8 cellular contexts compared by ENCODE assay signal in the genomic region with DNA sequence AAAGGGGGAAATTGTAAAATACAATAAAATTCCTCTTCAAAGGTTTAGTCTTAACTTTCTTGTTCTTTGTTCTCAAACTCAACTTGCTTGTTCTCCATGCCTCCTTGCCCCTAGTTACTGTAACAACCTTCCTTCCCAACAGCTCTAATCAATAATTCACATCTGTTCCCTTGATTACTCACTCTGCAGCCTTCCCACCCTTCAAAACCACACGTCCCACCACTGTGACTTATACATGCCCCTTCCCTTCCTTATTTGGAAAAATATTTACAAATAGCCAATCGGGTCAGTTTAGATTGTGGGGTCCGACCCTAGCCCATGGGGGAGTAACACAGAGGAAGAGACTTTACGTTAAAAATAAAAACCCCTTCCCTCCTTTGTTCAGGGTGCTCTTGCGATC. TPM values are rescaled to one million over a fixed set of nuclear protein-coding genes. Genes with fewer than 3 reads are reported as not detected.
DNase-seq lines count a peak whose midpoint lies in the region; ATAC-seq and TF ChIP-seq lines count a peak whose summit lies in the region.

No MANE protein-coding gene starts in this region.

- peaks cover 6% of the 10 kb centered on the region for H3K4me1 ChIP-seq in iPS-18a (ENCODE audit: control insufficient read depth, low read depth, low read length)

- H3K4me3 ChIP-seq in iPS-18a (ENCODE audit: low read length): peak overlapping the region; percentile 76

- H3K36me3 ChIP-seq in iPS-18a (ENCODE audit: control insufficient read depth, low read depth, low read length): peaks cover 5% of the 10 kb centered on the region

- H3K27ac ChIP-seq in iPS-18a (ENCODE audit: low read length): peak overlapping the region; percentile 71

- H3K9ac ChIP-seq in iPS-18a (ENCODE audit: low read length): peak overlapping the region; percentile 98

- CTCF ChIA-PET in HEK293T (lab: Yijun Ruan, JAX): no interaction called here

- peaks cover 76% of the 10 kb centered on the region for H3K9me3 Mint-ChIP-seq in activated T-helper 2 cell treated with anti-CD3 and anti-CD28 coated beads, Interferon-gamma antibody, Interleukin-2, Interleukin-4, amounts not matched to agents 10 μg/mL and 5 μg/mL and 100 μg/mL, durations not matched to agents 14 hours and 24 hours and 36 hours
- H3K9me3 Mint-ChIP-seq in stimulated activated naive B cell treated with anti-CD40 and anti-IgM and Interleukin-4, amounts not matched to agents 10 μg/mL and 1 μg/mL and 100 μg/mL, for 72 hours: peaks cover 15 to 24% of the 10 kb centered on the region in 2 donors

- H3K36me3 Mint-ChIP-seq in activated T-helper 2 cell treated with anti-CD3 and anti-CD28 coated beads, Interferon-gamma antibody, Interleukin-2, Interleukin-4, amounts not matched to agents 10 μg/mL and 5 μg/mL and 100 μg/mL, durations not matched to agents 14 hours and 24 hours and 36 hours (ENCODE audit: low read depth): peaks cover 67% of the 10 kb centered on the region
- peaks cover 36 to 44% of the 10 kb centered on the region in 2 donors for H3K36me3 Mint-ChIP-seq in stimulated activated naive B cell treated with anti-CD40 and anti-IgM and Interleukin-4, amounts not matched to agents 10 μg/mL and 1 μg/mL and 100 μg/mL, for 72 hours

- POLR2A ChIA-PET in HEK293T (lab: Yijun Ruan, JAX): no interaction called here

- peak overlapping the region; percentile 93 for H3K4me3 Mint-ChIP-seq in activated T-helper 2 cell treated with anti-CD3 and anti-CD28 coated beads, Interferon-gamma antibody, Interleukin-2, Interleukin-4, amounts not matched to agents 10 μg/mL and 5 μg/mL and 100 μg/mL, durations not matched to agents 14 hours and 24 hours and 36 hours (ENCODE audit: low read depth)
- peak overlapping the region; percentile 96 to 97 for H3K4me3 Mint-ChIP-seq in stimulated activated naive B cell treated with anti-CD40 and anti-IgM and Interleukin-4, amounts not matched to agents 10 μg/mL and 1 μg/mL and 100 μg/mL, for 72 hours

- H3K4me1 Mint-ChIP-seq in activated T-helper 2 cell treated with anti-CD3 and anti-CD28 coated beads, Interferon-gamma antibody, Interleukin-2, Interleukin-4, amounts not matched to agents 10 μg/mL and 5 μg/mL and 100 μg/mL, durations not matched to agents 14 hours and 24 hours and 36 hours (ENCODE audit: low read depth): peaks cover 6% of the 10 kb centered on the region
- peaks cover 17 to 36% of the 10 kb centered on the region in 2 donors for H3K4me1 Mint-ChIP-seq in stimulated activated naive B cell treated with anti-CD40 and anti-IgM and Interleukin-4, amounts not matched to agents 10 μg/mL and 1 μg/mL and 100 μg/mL, for 72 hours

- intact Hi-C loops in activated T-helper 2 cell treated with anti-CD3 and anti-CD28 coated beads, Interferon-gamma antibody, Interleukin-2, Interleukin-4, amounts not matched to agents 10 μg/mL and 5 μg/mL and 100 μg/mL, durations not matched to agents 14 hours and 24 hours and 36 hours (cut with micrococcal nuclease): loop anchor here (1.0 kb wide), 2 partner anchors 34 to 124 kb away; no protein-coding TSS in a partner anchor

- H3K9me3 ChIP-seq in iPS-18a (ENCODE audit: control insufficient read depth, low read depth, low read length): peaks cover 2% of the 10 kb centered on the region

- H3K27me3 Mint-ChIP-seq in activated T-helper 2 cell treated with anti-CD3 and anti-CD28 coated beads, Interferon-gamma antibody, Interleukin-2, Interleukin-4, amounts not matched to agents 10 μg/mL and 5 μg/mL and 100 μg/mL, durations not matched to agents 14 hours and 24 hours and 36 hours (ENCODE audit: low read depth): no peaks in the 10 kb centered on the region
- no peaks in the 10 kb centered on the region for H3K27me3 Mint-ChIP-seq in stimulated activated naive B cell treated with anti-CD40 and anti-IgM and Interleukin-4, amounts not matched to agents 10 μg/mL and 1 μg/mL and 100 μg/mL, for 72 hours

- DNase-seq in GF-D8 (lab: John Stamatoyannopoulos, UW): peak; percentile 70
- peak; percentile 75 for DNase-seq in KG1 (lab: John Stamatoyannopoulos, UW)
- no peak for DNase-seq in activated T-helper 2 cell treated with anti-CD3 and anti-CD28 coated beads, Interferon-gamma antibody, Interleukin-2, Interleukin-4, amounts not matched to agents 10 μg/mL and 5 μg/mL and 100 μg/mL, durations not matched to agents 14 hours and 24 hours and 36 hours (ENCODE audit: low spot score)
- no peak for DNase-seq in stimulated activated naive B cell treated with anti-CD40 and anti-IgM and Interleukin-4, amounts not matched to agents 10 μg/mL and 1 μg/mL and 100 μg/mL, for 72 hours
- DNase-seq in HEK293T (ENCODE audit: extremely low spot score): no peak
- DNase-seq in NCI-H2081 (lab: John Stamatoyannopoulos, UW): no peak

- peak; percentile 4 to 13 for ATAC-seq in stimulated activated naive B cell treated with anti-CD40 and anti-IgM and Interleukin-4, amounts not matched to agents 10 μg/mL and 1 μg/mL and 100 μg/mL, for 72 hours (replicated peaks)
- no peak for ATAC-seq in GM18519 (IDR thresholded peaks at IDR 0.05; ENCODE audit: low FRiP score, unreplicated experiment)

- H3K27me3 ChIP-seq in iPS-18a (ENCODE audit: control insufficient read depth, insufficient read depth, low read length): no peaks in the 10 kb centered on the region

- peak overlapping the region; percentile 92 for H3K27ac Mint-ChIP-seq in activated T-helper 2 cell treated with anti-CD3 and anti-CD28 coated beads, Interferon-gamma antibody, Interleukin-2, Interleukin-4, amounts not matched to agents 10 μg/mL and 5 μg/mL and 100 μg/mL, durations not matched to agents 14 hours and 24 hours and 36 hours
- peak overlapping the region; percentile 99 for H3K27ac Mint-ChIP-seq in stimulated activated naive B cell treated with anti-CD40 and anti-IgM and Interleukin-4, amounts not matched to agents 10 μg/mL and 1 μg/mL and 100 μg/mL, for 72 hours

TF ChIP-seq in HEK293T, 16 proteins besides CTCF, POLR2A, EP300 and RAD21:
- TF ChIP-seq ELF4 (IDR thresholded peaks at IDR 0.05): no peak
- no peak for TF ChIP-seq TARDBP (IDR thresholded peaks at IDR 0.05)
- TF ChIP-seq ZNF384 (IDR thresholded peaks at IDR 0.05): no peak
TF ChIP-seq in HEK293T: peak in this region for 0.

RNA-seq across cellular contexts. Expression of gene ZNF93, which starts 0.6 kb away (rescaled TPM):
- 7.1 and 7.6 TPM in 2 replicates for total RNA-seq in activated T-helper 2 cell treated with anti-CD3 and anti-CD28 coated beads, Interferon-gamma antibody, Interleukin-2, Interleukin-4, amounts not matched to agents 10 μg/mL and 5 μg/mL and 100 μg/mL, durations not matched to agents 14 hours and 24 hours and 36 hours

RNA-seq across cellular contexts. Expression of gene ZNF253, which starts 34.4 kb away (rescaled TPM):
- 8.6 and 9.9 TPM in 2 replicates for total RNA-seq in activated T-helper 2 cell treated with anti-CD3 and anti-CD28 coated beads, Interferon-gamma antibody, Interleukin-2, Interleukin-4, amounts not matched to agents 10 μg/mL and 5 μg/mL and 100 μg/mL, durations not matched to agents 14 hours and 24 hours and 36 hours

Comparison
In these comparisons a context has a peak if more than half of its experiments do, and no peak if none do; other contexts are left out.
1. DNase-seq: peak in GF-D8 (single experiment) and KG1 (single experiment); none in activated T-helper 2 cell treated with anti-CD3 and anti-CD28 coated beads, Interferon-gamma antibody, Interleukin-2, Interleukin-4, amounts not matched to agents 10 μg/mL and 5 μg/mL and 100 μg/mL, durations not matched to agents 14 hours and 24 hours and 36 hours (single experiment), stimulated activated naive B cell treated with anti-CD40 and anti-IgM and Interleukin-4, amounts not matched to agents 10 μg/mL and 1 μg/mL and 100 μg/mL, for 72 hours (single experiment), HEK293T (single experiment) and NCI-H2081 (0 of 2).